14 cellular contexts compared by ENCODE assay signal in the genomic region with DNA sequence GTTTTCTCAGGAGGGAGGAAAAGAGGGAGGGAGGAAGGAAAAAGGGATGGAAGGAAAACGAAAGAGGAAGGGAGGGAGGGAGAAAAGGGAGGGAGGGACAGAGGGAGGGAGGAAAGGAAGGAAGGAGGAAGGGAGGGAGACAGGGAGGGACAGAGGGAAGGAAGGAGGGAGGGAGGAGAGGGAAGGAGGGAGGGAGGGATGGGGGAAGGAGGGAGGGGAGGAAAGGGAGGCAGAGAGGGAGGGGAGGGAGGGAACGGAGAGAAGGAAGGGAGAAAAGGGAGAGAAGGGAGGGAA. TPM values are rescaled to one million over a fixed set of nuclear protein-coding genes. Genes with fewer than 3 reads are reported as not detected.
DNase-seq lines count a peak whose midpoint lies in the region; ATAC-seq and TF ChIP-seq lines count a peak whose summit lies in the region.
"Had no signal": no experiment of that assay in that cellular context is flagged by ENCODE, and none has a peak within 500 bp of the region (broad histone marks: within the 10 kb centered on the region; RNA-seq: fewer than 3 reads in every experiment).

No MANE protein-coding gene starts in this region.

- peaks cover 29% of the 10 kb centered on the region for H3K36me3 ChIP-seq in iPS-15b (ENCODE audit: control insufficient read depth, insufficient read depth, low read length)
- peaks cover 45% of the 10 kb centered on the region for H3K36me3 ChIP-seq in skeletal muscle satellite cell (ENCODE audit: insufficient read depth, low read length)

- H3K9ac ChIP-seq in iPS-15b (ENCODE audit: low read depth, low read length) = peak overlapping the region; percentile 61
- peak overlapping the region; percentile 73 for H3K9ac ChIP-seq in skeletal muscle satellite cell (ENCODE audit: low read depth, low read length)

- H3K27ac ChIP-seq in coronary artery = peak overlapping the region; percentile 66 to 78

- no peak for TF ChIP-seq CTCF in coronary artery (IDR thresholded peaks at IDR 0.05)

- DNase-seq in EH (ENCODE audit: low read depth) = peak; percentile 44
- DNase-seq in coronary artery (ENCODE audit: low spot score) = no peak
- DNase-seq in NOMO-1 treated with DMSO at 0.1 percent for 48 hours (lab: John Stamatoyannopoulos, UW; ENCODE audit: unreplicated experiment) = no peak
- no peak for DNase-seq in activated gamma-delta T cell (lab: John Stamatoyannopoulos, UW)
- DNase-seq: CD4-positive, CD25-positive, alpha-beta regulatory T cell; naive B cell; NCI-H1092 treated with DMSO at 0.1 percent for 48 hours; NCI-H69; thyroid gland had no signal

- H3K4me2 ChIP-seq in skeletal muscle satellite cell (ENCODE audit: low read length) = peak overlapping the region; percentile 79

- peaks cover 5% of the 10 kb centered on the region for H3K4me1 ChIP-seq in iPS-15b (ENCODE audit: control insufficient read depth, insufficient read depth, low read length)
- peaks cover 20% of the 10 kb centered on the region for H3K4me1 ChIP-seq in skeletal muscle satellite cell (ENCODE audit: control insufficient read depth, insufficient read depth, low read length)

- peak overlapping the region; percentile 61 for H3K4me3 ChIP-seq in coronary artery
- H3K4me3 ChIP-seq in iPS-15b (ENCODE audit: low read depth, low read length) = no peak overlapping the region
- peak overlapping the region; percentile 61 for H3K4me3 ChIP-seq in skeletal muscle satellite cell (ENCODE audit: low read length)
- H3K4me3 ChIP-seq: body of pancreas, thyroid gland had no signal

- ATAC-seq in GM21786 (IDR thresholded peaks at IDR 0.05; ENCODE audit: unreplicated experiment) (no peak), GM18867 (IDR thresholded peaks at IDR 0.05; ENCODE audit: unreplicated experiment) (no peak)
- ATAC-seq: body of pancreas had no signal

- H3K27me3 ChIP-seq in iPS-15b (ENCODE audit: control insufficient read depth, insufficient read depth, low read length) (no peaks in the 10 kb centered on the region), skeletal muscle satellite cell (ENCODE audit: control insufficient read depth, insufficient read depth, low read length) (no peaks in the 10 kb centered on the region)
- H3K27me3 ChIP-seq: body of pancreas, thyroid gland had no signal

- H3K9me3 ChIP-seq in iPS-15b (ENCODE audit: control insufficient read depth, insufficient read depth, low read length) (no peaks in the 10 kb centered on the region), skeletal muscle satellite cell (replicated peaks; ENCODE audit: low read length) (no peaks in the 10 kb centered on the region)
- H3K9me3 ChIP-seq: body of pancreas, thyroid gland had no signal

RNA-seq across cellular contexts. Expression of gene DHRSX, which starts 15.4 kb away (rescaled TPM):
- total RNA-seq in skeletal muscle satellite cell (2012; rRNA removed) = 18.6 and 20.0 TPM in 2 replicates

RNA-seq across cellular contexts. Expression of gene ZBED1, which starts 15.4 kb away (rescaled TPM):
- 28.4 and 29.4 TPM in 2 replicates for total RNA-seq in skeletal muscle satellite cell (2012; rRNA removed)
